Comparison of ENCODE assay signal across 18 cellular contexts in the genomic region with DNA sequence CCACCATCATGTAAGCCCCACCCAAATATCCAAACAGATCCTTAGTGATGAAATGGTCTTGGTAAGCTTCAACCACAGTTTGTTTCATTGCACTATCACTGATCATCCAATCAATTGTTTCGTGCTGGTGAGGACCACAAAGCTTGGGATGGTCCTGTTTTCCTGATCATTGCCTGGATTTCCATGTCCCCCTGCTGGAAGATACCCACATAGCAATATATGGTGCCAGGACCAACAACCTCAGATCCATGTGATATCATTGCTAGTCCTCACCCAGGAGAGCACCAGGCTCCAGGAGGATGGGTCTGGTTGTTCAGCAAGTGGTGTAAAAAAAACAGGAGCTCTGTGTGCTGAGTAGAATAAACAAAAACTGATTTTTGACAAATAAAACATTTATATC.
DNase-seq lines count a peak whose midpoint lies in the region; FAIRE-seq and TF ChIP-seq lines count a peak whose summit lies in the region.
"Had no signal": no experiment of that assay in that cellular context is flagged by ENCODE, and none has a peak within 500 bp of the region (broad histone marks: within the 10 kb centered on the region; RNA-seq: fewer than 3 reads in every experiment).

No MANE protein-coding gene starts in this region.

- no peaks in the 10 kb centered on the region for H3K36me3 ChIP-seq in BE2C
- no peaks in the 10 kb centered on the region for H3K36me3 ChIP-seq in bronchial epithelial cell (ENCODE audit: control insufficient read depth, insufficient read depth, low read length)
- H3K36me3 ChIP-seq in keratinocyte (ENCODE audit: control insufficient read depth in 2 of 2, extremely low read depth in 1 of 2, insufficient read depth in 2 of 2, low read length in 2 of 2): no peaks in the 10 kb centered on the region
- no peaks in the 10 kb centered on the region for H3K36me3 ChIP-seq in adrenal gland (replicated peaks in 1 of 2)
- no peaks in the 10 kb centered on the region for H3K36me3 ChIP-seq in colonic mucosa
- H3K36me3 ChIP-seq: thyroid gland had no signal

- H3K9ac ChIP-seq in keratinocyte (ENCODE audit: control insufficient read depth, extremely low read depth, insufficient read depth, low read length) (no peak overlapping the region), colonic mucosa (ENCODE audit: low read depth in 2 of 2, low read length in 2 of 2) (no peak overlapping the region)

- intact Hi-C loops in adrenal gland (cut with DNase I): no loop called here
- intact Hi-C loops in colonic mucosa (cut with DNase I): no loop called here

- DNase-seq in BE2C (peak; percentile 25), HFF-Myc (ENCODE audit: extremely low read depth, low read depth) (no peak), bronchial epithelial cell (ENCODE audit: low read depth) (no peak), keratinocyte (ENCODE audit: low read depth, low spot score) (no peak), adrenal gland (no peak), SK-N-DZ (ENCODE audit: low spot score) (no peak), colonic mucosa (no peak)
- DNase-seq in stimulated activated CD4-positive, alpha-beta T cell treated with anti-CD3 and anti-CD28 coated beads, Interleukin-2, amount 100 ng/mL, for 48 hours: no peak
- DNase-seq: activated B cell treated with CpG ODN at 0.5 μM for 24 hours; activated naive CD4-positive, alpha-beta T cell treated with anti-CD3 and anti-CD28 coated beads for 36 hours; effector memory CD8-positive, alpha-beta T cell; NCI-H1694 treated with DMSO at 0.1 percent for 48 hours; NCI-H446 treated with DMSO at 0.1 percent for 48 hours; stimulated activated CD4-positive, alpha-beta T cell treated with anti-CD3 and anti-CD28 coated beads, Interleukin-4, amount 100 ng/mL, for 4 hours; SW 1271; thyroid gland had no signal

- H3K4me3 ChIP-seq in BE2C (ENCODE audit: low read depth, low read length): no peak overlapping the region
- H3K4me3 ChIP-seq in HFF-Myc (replicated peaks; ENCODE audit: low read depth, low read length): no peak overlapping the region
- H3K4me3 ChIP-seq in bronchial epithelial cell (ENCODE audit: low read depth, low read length): no peak overlapping the region
- no peak overlapping the region for H3K4me3 ChIP-seq in keratinocyte (ENCODE audit: control insufficient read depth in 2 of 3, extremely low read depth in 1 of 3, insufficient read depth in 2 of 3, low read depth in 1 of 3, low read length in 3 of 3)
- no peak overlapping the region for H3K4me3 ChIP-seq in adrenal gland
- H3K4me3 ChIP-seq in colonic mucosa: no peak overlapping the region
- H3K4me3 ChIP-seq: thyroid gland had no signal

- no peak for FAIRE-seq in bronchial epithelial cell (lab: Jason Lieb, UNC)
- FAIRE-seq in keratinocyte (lab: Jason Lieb, UNC): no peak
- FAIRE-seq: GM12891, islet of Langerhans had no signal

- H3K27ac ChIP-seq in keratinocyte (ENCODE audit: control insufficient read depth, insufficient read depth, low read length) (no peak overlapping the region), adrenal gland (no peak overlapping the region), colonic mucosa (no peak overlapping the region)
- H3K27ac ChIP-seq: thyroid gland had no signal

- TF ChIP-seq POLR2A in adrenal gland (IDR thresholded peaks at IDR 0.05): no peak

- H2AFZ ChIP-seq in keratinocyte (ENCODE audit: control insufficient read depth, low read length): no peak overlapping the region

- no peaks in the 10 kb centered on the region for H3K79me2 ChIP-seq in keratinocyte (ENCODE audit: control insufficient read depth, insufficient read depth, low read length)

- no peaks in the 10 kb centered on the region for H4K20me1 ChIP-seq in keratinocyte (ENCODE audit: control insufficient read depth, extremely low read depth, insufficient read depth, low read length)

- dilution Hi-C loops in keratinocyte (cut with MboI; ENCODE audit: extremely low pct_ligation_motif_present, low sequenced_read_pairs): no loop called here

- 71 to 89% (median 82%) methylated on average over 1 of the region's 1 CpG for WGBS in adrenal gland, 4 donors

- H3K4me1 ChIP-seq in BE2C (no peaks in the 10 kb centered on the region), keratinocyte (ENCODE audit: control insufficient read depth, extremely low read depth, insufficient read depth, low read length) (no peaks in the 10 kb centered on the region), adrenal gland (replicated peaks in 1 of 2) (no peaks in the 10 kb centered on the region), colonic mucosa (no peaks in the 10 kb centered on the region)
- H3K4me1 ChIP-seq: thyroid gland had no signal

- H3K4me2 ChIP-seq in keratinocyte (ENCODE audit: control insufficient read depth, extremely low read depth, insufficient read depth, low read depth, low read length): no peak overlapping the region

- H3K9me3 ChIP-seq in BE2C: no peaks in the 10 kb centered on the region
- H3K9me3 ChIP-seq in keratinocyte (ENCODE audit: control insufficient read depth, low read depth, low read length): no peaks in the 10 kb centered on the region
- H3K9me3 ChIP-seq in adrenal gland (replicated peaks in 1 of 3): no peaks in the 10 kb centered on the region
- H3K9me3 ChIP-seq in colonic mucosa: no peaks in the 10 kb centered on the region
- H3K9me3 ChIP-seq: thyroid gland had no signal

- TF ChIP-seq CTCF in BE2C (IDR thresholded peaks at IDR 0.05; ENCODE audit: low read depth, low read length): peak; percentile 51
- peak; percentile 21 for TF ChIP-seq CTCF in HFF-Myc (IDR thresholded peaks at IDR 0.05; ENCODE audit: low read depth, low read length, missing control alignments)
- TF ChIP-seq CTCF in bronchial epithelial cell (IDR thresholded peaks at IDR 0.05; ENCODE audit: insufficient read depth, low read length, severe bottlenecking): peak; percentile 6
- TF ChIP-seq CTCF in keratinocyte (optimal IDR thresholded peaks at IDR 0.05 in 1 of 3, IDR thresholded peaks at IDR 0.05 in 1 of 3, conservative IDR thresholded peaks at IDR 0.05 in 1 of 3; ENCODE audit: extremely low read depth in 1 of 3, insufficient read depth in 2 of 3, low read length in 3 of 3): peak; percentile 12 to 39 (median 32)
- TF ChIP-seq CTCF in adrenal gland (IDR thresholded peaks at IDR 0.05): no peak
- TF ChIP-seq CTCF in colonic mucosa (IDR thresholded peaks at IDR 0.05): no peak

- H3K27me3 ChIP-seq in BE2C: no peaks in the 10 kb centered on the region
- no peaks in the 10 kb centered on the region for H3K27me3 ChIP-seq in bronchial epithelial cell (ENCODE audit: control insufficient read depth, insufficient read depth, low read length)
- H3K27me3 ChIP-seq in keratinocyte (ENCODE audit: control insufficient read depth, extremely low read depth, insufficient read depth, low read length): no peaks in the 10 kb centered on the region
- H3K27me3 ChIP-seq in adrenal gland: no peaks in the 10 kb centered on the region
- no peaks in the 10 kb centered on the region for H3K27me3 ChIP-seq in colonic mucosa
- H3K27me3 ChIP-seq: thyroid gland had no signal

- H3K9me1 ChIP-seq in keratinocyte (ENCODE audit: control insufficient read depth, extremely low read depth, insufficient read depth, low read length): no peaks in the 10 kb centered on the region

Comparison
In these comparisons a context has a peak if more than half of its experiments do, and no peak if none do; other contexts are left out.
1. CTCF ChIP-seq: peak in BE2C (single experiment), HFF-Myc (single experiment), bronchial epithelial cell (single experiment) and keratinocyte (3 of 3); none in adrenal gland (0 of 6) and colonic mucosa (single experiment).